In the genomic region with DNA sequence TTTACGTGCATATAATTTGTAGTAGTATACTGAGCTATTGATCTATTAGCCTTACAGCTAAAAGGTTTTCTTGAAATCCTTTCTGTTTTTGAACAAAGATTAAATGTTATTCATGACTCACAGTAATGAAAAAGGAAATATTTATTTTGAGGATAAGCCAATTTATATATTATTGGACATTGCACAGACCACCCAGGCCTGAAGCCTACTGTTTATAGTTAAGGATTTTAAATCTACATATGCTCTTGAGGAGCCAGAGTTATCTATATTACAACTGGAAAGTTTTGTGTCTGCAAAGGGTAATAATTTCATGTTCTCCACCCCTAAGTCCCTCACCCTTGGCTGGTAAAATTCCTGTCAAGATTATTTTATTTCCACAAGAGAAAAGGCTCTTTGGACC, we compare ENCODE assay signal across 11 cellular contexts.
"Had no signal": no experiment of that assay in that cellular context is flagged by ENCODE, and none has a peak within 500 bp of the region (broad histone marks: within the 10 kb centered on the region; RNA-seq: fewer than 3 reads in every experiment).

No MANE protein-coding gene starts in this region.

- H3K9me3 ChIP-seq: esophagus squamous epithelium, mucosa of descending colon had no signal

- H3K27me3 ChIP-seq: esophagus squamous epithelium, hepatocyte had no signal

- H3K4me2 ChIP-seq: hepatocyte had no signal

- H3K4me1 ChIP-seq: esophagus squamous epithelium had no signal

- DNase-seq: activated effector memory CD4-positive, alpha-beta T cell treated with Interleukin-2 at 50 U/mL for 16 hours; activated T-cell treated with anti-CD3 and anti-CD28 coated beads, Interleukin-2, amount 50 U/mL, for 1 hour; esophagus squamous epithelium; mucosa of descending colon; naive thymus-derived CD8-positive, alpha-beta T cell; right cardiac atrium; stimulated activated CD4-positive, alpha-beta T cell treated with anti-CD3 and anti-CD28 coated beads, Interleukin-2, amount 100 ng/mL, for 48 hours; stimulated activated CD8-positive, alpha-beta memory T cell treated with anti-CD3 and anti-CD28 coated beads, Interleukin-4, amount 100 ng/mL, for 48 hours; stimulated activated naive CD8-positive, alpha-beta T cell treated with anti-CD3 and anti-CD28 coated beads, Interleukin-15, Interleukin-2, amounts not matched to agents 100 U/mL and 50 U/mL, for 24 hours had no signal

- H3K4me3 ChIP-seq: esophagus squamous epithelium, hepatocyte, mucosa of descending colon had no signal

- ATAC-seq: activated CD4-positive, CD25-positive, alpha-beta regulatory T cell treated with anti-CD3 and anti-CD28 coated beads, Interleukin-2, amount 50 U/mL, for 24 hours; mucosa of descending colon; naive thymus-derived CD8-positive, alpha-beta T cell; stimulated activated naive CD8-positive, alpha-beta T cell treated with anti-CD3 and anti-CD28 coated beads, Interleukin-15, Interleukin-2, amounts not matched to agents 100 U/mL and 50 U/mL, for 24 hours had no signal

- H3K36me3 ChIP-seq: esophagus squamous epithelium had no signal

- H2AFZ ChIP-seq: hepatocyte had no signal

- H3K27ac ChIP-seq: esophagus squamous epithelium had no signal
